Comparison of ENCODE assay signal across 11 cellular contexts in the genomic region with DNA sequence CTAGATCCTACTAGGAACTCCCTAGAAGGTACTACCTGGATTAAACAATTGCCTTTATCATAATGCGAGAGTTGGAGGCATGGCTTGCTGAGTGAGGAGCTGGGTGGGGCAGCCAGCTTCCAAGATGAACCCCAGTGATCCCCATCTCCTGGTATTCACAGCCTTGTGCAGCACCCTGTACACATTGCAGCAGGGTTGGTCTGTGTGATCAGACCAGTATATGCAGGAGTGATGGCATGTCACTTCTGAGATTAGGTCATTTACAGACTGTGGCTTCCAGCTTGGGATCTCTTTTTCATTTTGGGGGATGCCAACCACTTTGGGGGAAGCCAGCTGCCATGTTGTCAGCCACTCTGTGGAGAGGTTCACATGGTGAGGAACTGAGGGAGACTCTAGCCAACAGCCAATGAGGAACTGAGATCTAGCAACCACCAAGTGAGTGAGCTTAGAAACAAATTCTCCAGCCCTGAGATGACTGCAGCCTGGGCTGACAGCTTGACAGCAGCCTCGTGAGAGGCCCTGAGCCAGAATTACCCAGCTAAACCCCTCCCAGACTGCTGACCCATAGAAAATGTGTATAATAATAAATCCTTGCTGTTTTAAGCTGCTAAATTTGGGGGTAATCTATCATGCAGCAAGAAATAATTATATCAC.
DNase-seq lines count a peak whose midpoint lies in the region; ATAC-seq and TF ChIP-seq lines count a peak whose summit lies in the region.
"Had no signal": no experiment of that assay in that cellular context is flagged by ENCODE, and none has a peak within 500 bp of the region (broad histone marks: within the 10 kb centered on the region; RNA-seq: fewer than 3 reads in every experiment).

No MANE protein-coding gene starts in this region.

- H3K4me1 ChIP-seq in stomach (peaks cover 0 to 31% (median 17%) of the 10 kb centered on the region in 4 donors), SJCRH30 (peaks cover 8% of the 10 kb centered on the region; the same call in 1 of the 2 replicates)

- no peak overlapping the region for H3K27ac ChIP-seq in dorsolateral prefrontal cortex
- H3K27ac ChIP-seq in stomach = no peak overlapping the region
- H3K27ac ChIP-seq in SJCRH30 = no peak overlapping the region

- H3K4me1 Mint-ChIP-seq in dendritic cell treated with granulocyte-macrophage colony-stimulating factor and Interleukin-4, amounts not matched to agents 40 ng/mL and 50 ng/mL, for 4 days (ENCODE audit: low read depth) = peaks cover 41% of the 10 kb centered on the region

- CTCF ChIA-PET in HEK293T (lab: Yijun Ruan, JAX) = no interaction called here

- TF ChIP-seq CTCF in dorsolateral prefrontal cortex (IDR thresholded peaks at IDR 0.05 in 54 of 56, conservative IDR thresholded peaks at IDR 0.05 in 2 of 56; ENCODE audit: low read depth in 1 of 56, partially characterized antibody in 56 of 56) (no peak), stomach (IDR thresholded peaks at IDR 0.05) (no peak)

- peak overlapping the region; percentile 86 for H3K27ac Mint-ChIP-seq in dendritic cell treated with granulocyte-macrophage colony-stimulating factor and Interleukin-4, amounts not matched to agents 40 ng/mL and 50 ng/mL, for 4 days
- H3K27ac Mint-ChIP-seq: activated CD8-positive, alpha-beta T cell treated with anti-CD3 and anti-CD28 coated beads, Interleukin-2, amount 10 ng/mL, durations not matched to agents 7 days and 5 days had no signal

- no peaks in the 10 kb centered on the region for H3K27me3 ChIP-seq in dorsolateral prefrontal cortex
- H3K27me3 ChIP-seq in stomach = no peaks in the 10 kb centered on the region
- no peaks in the 10 kb centered on the region; the same call in 1 of the 2 replicates for H3K27me3 ChIP-seq in SJCRH30

- H3K4me3 Mint-ChIP-seq in dendritic cell treated with granulocyte-macrophage colony-stimulating factor and Interleukin-4, amounts not matched to agents 40 ng/mL and 50 ng/mL, for 4 days = no peak overlapping the region
- H3K4me3 Mint-ChIP-seq: activated CD8-positive, alpha-beta T cell treated with anti-CD3 and anti-CD28 coated beads, Interleukin-2, amount 10 ng/mL, durations not matched to agents 7 days and 5 days had no signal

- intact Hi-C loops in dendritic cell treated with granulocyte-macrophage colony-stimulating factor and Interleukin-4, amounts not matched to agents 40 ng/mL and 50 ng/mL, for 4 days (cut with micrococcal nuclease) = loop anchor here (1.0 kb wide), 1 partner anchor 13 kb away; no protein-coding TSS in a partner anchor
- intact Hi-C loops in dorsolateral prefrontal cortex (cut with DNase I) (no loop called here), stomach (cut with DNase I; ENCODE audit: low total_unique reads) (no loop called here)

- POLR2A ChIA-PET in HEK293T (lab: Yijun Ruan, JAX) = no interaction called here

- H3K9me3 ChIP-seq in stomach (no peaks in the 10 kb centered on the region), SJCRH30 (replicated peaks) (no peaks in the 10 kb centered on the region; the same call in 1 of the 2 replicates)

- no peak for TF ChIP-seq POLR2A in stomach (IDR thresholded peaks at IDR 0.05)

- ATAC-seq in GM18502 (IDR thresholded peaks at IDR 0.05; ENCODE audit: poor library complexity, unreplicated experiment) (peak; percentile 98), GM21423 (IDR thresholded peaks at IDR 0.05; ENCODE audit: unreplicated experiment) (peak; percentile 93), HG03280 (IDR thresholded peaks at IDR 0.05; ENCODE audit: unreplicated experiment) (peak; percentile 78)
- ATAC-seq: activated CD8-positive, alpha-beta T cell treated with anti-CD3 and anti-CD28 coated beads, Interleukin-2, amount 10 ng/mL, durations not matched to agents 7 days and 5 days had no signal

- TF ChIP-seq EP300 in stomach (IDR thresholded peaks at IDR 0.05) = no peak

- no peaks in the 10 kb centered on the region for H3K27me3 Mint-ChIP-seq in dendritic cell treated with granulocyte-macrophage colony-stimulating factor and Interleukin-4, amounts not matched to agents 40 ng/mL and 50 ng/mL, for 4 days

- H3K9me3 Mint-ChIP-seq in dendritic cell treated with granulocyte-macrophage colony-stimulating factor and Interleukin-4, amounts not matched to agents 40 ng/mL and 50 ng/mL, for 4 days = no peaks in the 10 kb centered on the region

- DNase-seq in dorsolateral prefrontal cortex = no peak
- DNase-seq in stomach = no peak
- no peak for DNase-seq in HEK293T (ENCODE audit: extremely low spot score)
- DNase-seq in SJCRH30 = no peak
- DNase-seq: activated CD8-positive, alpha-beta T cell treated with anti-CD3 and anti-CD28 coated beads, Interleukin-2, amount 10 ng/mL, durations not matched to agents 7 days and 5 days; caudate nucleus; NCI-H748 treated with DMSO at 0.1 percent for 48 hours had no signal

- no peaks in the 10 kb centered on the region for H3K36me3 Mint-ChIP-seq in dendritic cell treated with granulocyte-macrophage colony-stimulating factor and Interleukin-4, amounts not matched to agents 40 ng/mL and 50 ng/mL, for 4 days (ENCODE audit: low read depth)

- H3K4me3 ChIP-seq in dorsolateral prefrontal cortex (no peak overlapping the region), stomach (no peak overlapping the region), SJCRH30 (no peak overlapping the region)

- H3K36me3 ChIP-seq in stomach = no peaks in the 10 kb centered on the region
- H3K36me3 ChIP-seq in SJCRH30 = no peaks in the 10 kb centered on the region

- WGBS in stomach, 5 donors = 57 to 76% (median 75%) methylated on average over 2 of the region's 2 CpGs

TF ChIP-seq in HEK293T, 16 proteins besides CTCF, POLR2A, EP300 and RAD21:
- TF ChIP-seq TARDBP (IDR thresholded peaks at IDR 0.05) (no peak), L3MBTL2 (conservative IDR thresholded peaks at IDR 0.05) (no peak), LEF1 (IDR thresholded peaks at IDR 0.05; ENCODE audit: borderline replicate concordance) (no peak), ARNT (IDR thresholded peaks at IDR 0.05) (no peak), SUZ12 (IDR thresholded peaks at IDR 0.05) (no peak), HDGF (IDR thresholded peaks at IDR 0.05; ENCODE audit: borderline replicate concordance) (no peak), FOXK2 (IDR thresholded peaks at IDR 0.05) (no peak), FOXA1 (IDR thresholded peaks at IDR 0.05) (no peak)
